In the genomic region with DNA sequence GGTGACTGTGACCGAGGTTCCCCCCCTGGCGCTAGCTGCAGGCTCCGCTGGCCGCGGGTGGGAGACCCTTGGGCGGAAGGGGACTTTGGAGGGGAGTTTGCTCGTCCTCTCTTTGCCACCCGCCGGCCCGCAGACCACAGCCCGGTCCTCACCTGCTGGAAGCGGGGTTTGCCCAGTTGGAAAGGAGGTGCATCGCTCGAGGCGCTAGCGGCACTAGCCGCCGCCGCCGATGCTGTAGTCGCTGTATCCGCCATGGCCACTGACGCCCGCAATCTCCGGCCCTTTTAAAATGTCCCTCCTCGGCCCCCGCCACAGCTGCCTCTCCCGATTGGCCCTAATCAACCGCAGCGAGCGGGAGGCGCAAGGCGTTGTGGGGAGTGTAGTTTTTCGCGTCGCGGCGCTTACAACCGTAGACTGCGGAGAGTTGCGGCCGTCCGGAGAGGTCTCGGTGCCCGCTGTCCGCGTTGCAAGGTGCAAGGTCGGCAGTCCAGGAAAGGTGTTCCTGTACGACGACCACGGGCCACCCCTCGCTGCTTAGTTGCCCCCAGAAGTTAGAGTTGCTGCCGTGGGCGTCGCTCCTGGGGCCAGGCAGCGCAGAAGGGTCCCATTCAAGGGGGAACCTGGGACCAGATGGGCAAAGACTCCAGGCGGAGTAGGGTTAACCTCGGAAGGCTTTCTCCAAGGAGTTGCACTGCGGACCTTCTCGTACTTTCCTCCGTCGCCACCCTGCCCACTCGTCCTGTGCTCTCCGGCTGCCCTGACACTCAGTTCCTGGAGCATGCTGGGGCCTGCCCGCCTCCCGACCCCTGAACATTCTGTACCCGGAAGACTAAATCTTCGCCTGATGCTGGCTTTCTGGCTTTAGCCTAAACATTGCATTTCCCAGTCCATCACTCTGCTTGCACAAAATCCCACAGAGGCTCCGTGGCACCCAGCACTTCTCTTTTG, we compare ENCODE assay signal across 8 cellular contexts. TPM values are rescaled to one million over a fixed set of nuclear protein-coding genes. Genes with fewer than 3 reads are reported as not detected.
DNase-seq lines count a peak whose midpoint lies in the region; ATAC-seq, FAIRE-seq and TF ChIP-seq lines count a peak whose summit lies in the region.

A gene with protein sequence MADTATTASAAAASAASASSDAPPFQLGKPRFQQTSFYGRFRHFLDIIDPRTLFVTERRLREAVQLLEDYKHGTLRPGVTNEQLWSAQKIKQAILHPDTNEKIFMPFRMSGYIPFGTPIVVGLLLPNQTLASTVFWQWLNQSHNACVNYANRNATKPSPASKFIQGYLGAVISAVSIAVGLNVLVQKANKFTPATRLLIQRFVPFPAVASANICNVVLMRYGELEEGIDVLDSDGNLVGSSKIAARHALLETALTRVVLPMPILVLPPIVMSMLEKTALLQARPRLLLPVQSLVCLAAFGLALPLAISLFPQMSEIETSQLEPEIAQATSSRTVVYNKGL (minus strand): TSS at position 261 of the 948 bp plus-strand sequence. CDS start 7 bp downstream, at position 254.

- peaks cover 0 to 2% (median 0%) of the 10 kb centered on the region in 5 experiments for H3K9me3 Mint-ChIP-seq in brain

- intact Hi-C loops in gastrocnemius medialis (cut with DNase I; ENCODE audit: low total_unique reads): loop anchor here (1.0 to 10.0 kb wide), 6 partner anchors 41 to 663 kb away; a partner anchor contains a TSS

- DNase-seq in NCI-H2107 treated with DMSO at 0.1 percent for 48 hours (lab: John Stamatoyannopoulos, UW; ENCODE audit: unreplicated experiment) (peak; percentile 73), iPS DF 4.7 (ENCODE audit: extremely low read depth, low spot score) (peak; percentile 68), gastrocnemius medialis (peak; percentile 94 to 96)

- peak; percentile 52 for FAIRE-seq in TTC549 (lab: Jason Lieb, UNC)

- H3K4me1 Mint-ChIP-seq in brain: peaks cover 36% of the 10 kb centered on the region

- H3K4me3 Mint-ChIP-seq in brain: peak within 1 kb of the TSS; percentile 85 to 91 (median 89)

- no peaks in the 10 kb centered on the region for H3K36me3 Mint-ChIP-seq in brain

- H3K4me3 ChIP-seq in gastrocnemius medialis: peak within 1 kb of the TSS; percentile 83 to 93 (median 92)

- H3K27me3 Mint-ChIP-seq in brain: peaks cover 3% of the 10 kb centered on the region

- no peaks in the 10 kb centered on the region for H3K36me3 ChIP-seq in gastrocnemius medialis

- H3K9me3 ChIP-seq in gastrocnemius medialis: no peaks in the 10 kb centered on the region

- in situ Hi-C loops in gastrocnemius medialis (cut with MboI; ENCODE audit: low sequenced_read_pairs in 4 of 4): no loop called here

- H3K27ac ChIP-seq in 22Rv1 (peak within 1 kb of the TSS; percentile 77), gastrocnemius medialis (peak within 1 kb of the TSS; percentile 87 to 97 (median 92))

- no peaks in the 10 kb centered on the region for H3K27me3 ChIP-seq in gastrocnemius medialis

- H3K4me1 ChIP-seq in gastrocnemius medialis: peaks cover 19 to 48% of the 10 kb centered on the region in 2 donors

- ATAC-seq in GM18519 (IDR thresholded peaks at IDR 0.05; ENCODE audit: low FRiP score, unreplicated experiment): peak; percentile 58
- peak; percentile 72 for ATAC-seq in HG03060 (IDR thresholded peaks at IDR 0.05; ENCODE audit: low read depth, unreplicated experiment)
- ATAC-seq in gastrocnemius medialis: peak; percentile 81 to 88

- peak; percentile 24 to 59 for TF ChIP-seq POLR2A in gastrocnemius medialis (IDR thresholded peaks at IDR 0.05)

- peak within 1 kb of the TSS; percentile 92 to 99 (median 95) for H3K27ac Mint-ChIP-seq in brain

- TF ChIP-seq CTCF in 22Rv1 (IDR thresholded peaks at IDR 0.05) (no peak), brain (conservative IDR thresholded peaks at IDR 0.05) (peak in 1 of 2 experiments; percentile 33), gastrocnemius medialis (IDR thresholded peaks at IDR 0.05 in 4 of 5, conservative IDR thresholded peaks at IDR 0.05 in 1 of 5) (peak in 2 of 5 experiments; percentile 32 to 35)

RNA-seq across cellular contexts. Expression of the gene that starts here (rescaled TPM):
- 42.2 TPM for polyA plus RNA-seq in brain (ENCODE audit: insufficient read depth, low read depth, low replicate concordance)
- 10 to 100 TPM in 1 of 4 donors, 1 to 10 TPM in 3; 6.8 to 22.7 (median 9.1) TPM for total RNA-seq in gastrocnemius medialis

Comparison
In these comparisons a context has a peak if more than half of its experiments do, and no peak if none do; other contexts are left out.
1. Peak in every context shown above with its lines: DNase-seq, ATAC-seq, H3K4me3 ChIP-seq and H3K27ac ChIP-seq.